In the genomic region with DNA sequence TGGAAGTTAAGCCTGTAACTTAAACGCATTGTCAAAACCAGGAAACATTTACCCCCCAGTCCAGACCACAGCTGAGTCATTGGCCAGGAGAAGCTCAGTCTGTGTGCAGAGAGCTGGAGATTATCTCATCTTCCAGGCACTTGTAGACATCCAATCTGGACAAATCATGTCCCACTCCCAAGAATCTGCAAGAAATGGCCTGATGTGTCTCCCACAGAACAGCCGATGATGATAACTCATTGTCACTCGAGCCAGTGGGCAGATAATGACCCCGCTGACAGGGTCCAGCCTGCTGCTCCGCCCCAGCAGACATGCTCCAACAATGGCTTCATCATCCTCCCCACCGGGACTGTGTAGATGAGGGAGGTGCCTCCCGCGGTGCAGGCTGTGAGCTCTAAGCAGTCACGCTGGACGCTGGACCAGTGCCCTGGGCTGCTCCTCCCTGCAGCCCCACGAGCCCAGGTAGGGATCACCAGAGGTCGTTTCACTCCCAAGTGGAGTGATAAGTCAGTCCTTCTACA, we compare ENCODE assay signal across 14 cellular contexts.
DNase-seq lines count a peak whose midpoint lies in the region; ATAC-seq, FAIRE-seq and TF ChIP-seq lines count a peak whose summit lies in the region.
"Had no signal": no experiment of that assay in that cellular context is flagged by ENCODE, and none has a peak within 500 bp of the region (broad histone marks: within the 10 kb centered on the region; RNA-seq: fewer than 3 reads in every experiment).

No MANE protein-coding gene starts in this region.

- no peak overlapping the region for H3K4me2 ChIP-seq in hepatocyte

- H3K79me2 ChIP-seq in hepatocyte: no peaks in the 10 kb centered on the region

- H3K4me3 ChIP-seq in breast epithelium (no peak overlapping the region), adipocyte (ENCODE audit: low read length) (peak overlapping the region; percentile 29), hepatocyte (no peak overlapping the region)

- no peak overlapping the region for H3K27ac ChIP-seq in breast epithelium
- no peak overlapping the region for H3K27ac ChIP-seq in hepatocyte

- ATAC-seq in WTC11: no peak

- intact Hi-C loops in MCF 10A (cut with micrococcal nuclease): no loop called here
- intact Hi-C loops in breast epithelium (cut with DNase I; ENCODE audit: low total_unique reads): no loop called here

- H3K9me3 ChIP-seq in breast epithelium: no peaks in the 10 kb centered on the region
- H3K9me3 ChIP-seq in adipocyte (ENCODE audit: control insufficient read depth, low read length): no peaks in the 10 kb centered on the region
- no peaks in the 10 kb centered on the region for H3K9me3 ChIP-seq in hepatocyte (ENCODE audit: low read depth)

- DNase-seq in MCF 10A (ENCODE audit: unreplicated experiment) (peak; percentile 42), breast epithelium (ENCODE audit: low spot score in 2 of 2) (no peak), adipocyte (ENCODE audit: low read depth) (peak; percentile 78), hepatocyte (ENCODE audit: low spot score) (peak; percentile 41), urothelium cell line (ENCODE audit: low spot score) (peak; percentile 91), medulla oblongata (ENCODE audit: extremely low spot score) (no peak), WTC11 (ENCODE audit: low spot score) (no peak), NCI-H2171 (lab: John Stamatoyannopoulos, UW) (no peak)
- DNase-seq: activated CD4-positive, alpha-beta T cell treated with anti-CD3 and anti-CD28 coated beads for 1 hour; aorta; H7; NCI-H774; stimulated activated CD4-positive, alpha-beta T cell treated with anti-CD3 and anti-CD28 coated beads, Interleukin-12 subunit alpha, Interleukin-12 subunit beta, amount 100 ng/mL, for 4 hours had no signal

- H3K36me3 ChIP-seq in breast epithelium: no peaks in the 10 kb centered on the region
- H3K36me3 ChIP-seq in adipocyte (ENCODE audit: control insufficient read depth, insufficient read depth, low read length, severe bottlenecking): no peaks in the 10 kb centered on the region
- H3K36me3 ChIP-seq in hepatocyte (replicated peaks; ENCODE audit: insufficient read depth, low read depth): no peaks in the 10 kb centered on the region

- no peak overlapping the region for H3K27ac Mint-ChIP-seq in MCF 10A (ENCODE audit: low read depth, unreplicated experiment)
- no peak overlapping the region for H3K27ac Mint-ChIP-seq in WTC11

- H3K27me3 Mint-ChIP-seq in MCF 10A (ENCODE audit: insufficient read depth, unreplicated experiment): peaks cover 30% of the 10 kb centered on the region
- H3K27me3 Mint-ChIP-seq in WTC11 (ENCODE audit: low read depth): 0 out of 2 replicates have a peak, but pooled peaks cover 3% of the 10 kb centered on the region

- no peaks in the 10 kb centered on the region for H3K9me2 ChIP-seq in hepatocyte (replicated peaks; ENCODE audit: insufficient read depth)

- H3K9ac ChIP-seq in adipocyte (ENCODE audit: low read length): no peak overlapping the region

- H3K4me3 Mint-ChIP-seq in MCF 10A (ENCODE audit: unreplicated experiment) (no peak overlapping the region), WTC11 (no peak overlapping the region)

- peak; percentile 91 for FAIRE-seq in urothelium cell line (lab: Jason Lieb, UNC)
- FAIRE-seq: A204.1 had no signal

- WGBS in hepatocyte (ENCODE audit: low lambda C conversion rate, missing lambda C conversion rate): 12% methylated on average over 12 of the region's 12 CpGs

- no peaks in the 10 kb centered on the region for H4K20me1 ChIP-seq in hepatocyte (ENCODE audit: insufficient read depth, poor library complexity, severe bottlenecking)

- no peak for TF ChIP-seq CTCF in MCF 10A (IDR thresholded peaks at IDR 0.05; ENCODE audit: unreplicated experiment)
- no peak for TF ChIP-seq CTCF in breast epithelium (IDR thresholded peaks at IDR 0.05)
- no peak for TF ChIP-seq CTCF in hepatocyte (IDR thresholded peaks at IDR 0.05; ENCODE audit: poor library complexity)
- TF ChIP-seq CTCF in WTC11 (IDR thresholded peaks at IDR 0.05): no peak

- CTCF ChIA-PET in MCF 10A (lab: Yijun Ruan, JAX): no interaction called here
- CTCF ChIA-PET in WTC11 (lab: Charles Lee): no interaction called here

- TF ChIP-seq POLR2A in breast epithelium (IDR thresholded peaks at IDR 0.05): no peak

- H3K27me3 ChIP-seq in breast epithelium (peaks cover 0 to 20% of the 10 kb centered on the region in 2 donors), adipocyte (replicated peaks; ENCODE audit: control insufficient read depth, insufficient read depth, low read length) (peaks cover 16% of the 10 kb centered on the region), hepatocyte (peaks cover 25% of the 10 kb centered on the region)

- no peaks in the 10 kb centered on the region for H3K9me3 Mint-ChIP-seq in MCF 10A (ENCODE audit: unreplicated experiment)
- peaks cover 7% of the 10 kb centered on the region for H3K9me3 Mint-ChIP-seq in WTC11

- H3K4me1 Mint-ChIP-seq in MCF 10A (ENCODE audit: insufficient read depth, unreplicated experiment): peaks cover 6% of the 10 kb centered on the region
- 0 out of 2 replicates have a peak, but pooled peaks cover 3% of the 10 kb centered on the region for H3K4me1 Mint-ChIP-seq in WTC11

- H3K36me3 Mint-ChIP-seq in MCF 10A (ENCODE audit: insufficient read depth, unreplicated experiment) (no peaks in the 10 kb centered on the region), WTC11 (no peaks in the 10 kb centered on the region)

- no TSS peak for BruUV-seq in MCF 10A (replicated peaks; lab: Mats Ljungman, UMichigan)

- H3K4me1 ChIP-seq in breast epithelium (no peaks in the 10 kb centered on the region), adipocyte (ENCODE audit: control insufficient read depth, insufficient read depth, low read length) (peaks cover 8% of the 10 kb centered on the region), hepatocyte (ENCODE audit: insufficient read depth) (no peaks in the 10 kb centered on the region)

- no peak overlapping the region for H2AFZ ChIP-seq in hepatocyte

- POLR2A ChIA-PET in MCF 10A (lab: Yijun Ruan, JAX) (interaction anchor here (0.9 kb wide), 1 partner anchor 65 kb away, joined by 3 read pairs; no protein-coding TSS in a partner anchor), WTC11 (lab: Charles Lee) (no interaction called here)

TF ChIP-seq in WTC11, 78 proteins besides CTCF, POLR2A, EP300 and RAD21 (continues in another document):
- TF ChIP-seq EMX1 (CRISPR knock-in tag; IDR thresholded peaks at IDR 0.05) (no peak), ZNF219 (CRISPR knock-in tag; IDR thresholded peaks at IDR 0.05; ENCODE audit: borderline replicate concordance) (no peak), ZNF317 (CRISPR knock-in tag; IDR thresholded peaks at IDR 0.05; ENCODE audit: borderline replicate concordance, low read depth) (no peak), ATF3 (CRISPR knock-in tag; conservative IDR thresholded peaks at IDR 0.05) (no peak), ZNF281 (CRISPR knock-in tag; IDR thresholded peaks at IDR 0.05) (no peak)
- TF ChIP-seq, protein P1, sequence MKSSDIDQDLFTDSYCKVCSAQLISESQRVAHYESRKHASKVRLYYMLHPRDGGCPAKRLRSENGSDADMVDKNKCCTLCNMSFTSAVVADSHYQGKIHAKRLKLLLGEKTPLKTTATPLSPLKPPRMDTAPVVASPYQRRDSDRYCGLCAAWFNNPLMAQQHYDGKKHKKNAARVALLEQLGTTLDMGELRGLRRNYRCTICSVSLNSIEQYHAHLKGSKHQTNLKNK (CRISPR knock-in tag; IDR thresholded peaks at IDR 0.05): no peak

Comparison
In these comparisons a context has a peak if more than half of its experiments do, and no peak if none do; other contexts are left out.
1. DNase-seq: peak in MCF 10A (single experiment), adipocyte (single experiment), hepatocyte (single experiment) and urothelium cell line (single experiment); none in breast epithelium (0 of 2), medulla oblongata (single experiment), WTC11 (single experiment) and NCI-H2171 (single experiment).